In genomic region chrX:71912156-71912555, GRCh38 we compare ENCODE assay signal across 1 cellular context.
TF ChIP-seq lines count a peak whose summit lies in the region.

No MANE protein-coding gene starts in this region.

TF ChIP-seq in H1, 55 proteins besides CTCF, POLR2A, EP300 and RAD21 (continued from another document):
- TF ChIP-seq, protein P1, sequence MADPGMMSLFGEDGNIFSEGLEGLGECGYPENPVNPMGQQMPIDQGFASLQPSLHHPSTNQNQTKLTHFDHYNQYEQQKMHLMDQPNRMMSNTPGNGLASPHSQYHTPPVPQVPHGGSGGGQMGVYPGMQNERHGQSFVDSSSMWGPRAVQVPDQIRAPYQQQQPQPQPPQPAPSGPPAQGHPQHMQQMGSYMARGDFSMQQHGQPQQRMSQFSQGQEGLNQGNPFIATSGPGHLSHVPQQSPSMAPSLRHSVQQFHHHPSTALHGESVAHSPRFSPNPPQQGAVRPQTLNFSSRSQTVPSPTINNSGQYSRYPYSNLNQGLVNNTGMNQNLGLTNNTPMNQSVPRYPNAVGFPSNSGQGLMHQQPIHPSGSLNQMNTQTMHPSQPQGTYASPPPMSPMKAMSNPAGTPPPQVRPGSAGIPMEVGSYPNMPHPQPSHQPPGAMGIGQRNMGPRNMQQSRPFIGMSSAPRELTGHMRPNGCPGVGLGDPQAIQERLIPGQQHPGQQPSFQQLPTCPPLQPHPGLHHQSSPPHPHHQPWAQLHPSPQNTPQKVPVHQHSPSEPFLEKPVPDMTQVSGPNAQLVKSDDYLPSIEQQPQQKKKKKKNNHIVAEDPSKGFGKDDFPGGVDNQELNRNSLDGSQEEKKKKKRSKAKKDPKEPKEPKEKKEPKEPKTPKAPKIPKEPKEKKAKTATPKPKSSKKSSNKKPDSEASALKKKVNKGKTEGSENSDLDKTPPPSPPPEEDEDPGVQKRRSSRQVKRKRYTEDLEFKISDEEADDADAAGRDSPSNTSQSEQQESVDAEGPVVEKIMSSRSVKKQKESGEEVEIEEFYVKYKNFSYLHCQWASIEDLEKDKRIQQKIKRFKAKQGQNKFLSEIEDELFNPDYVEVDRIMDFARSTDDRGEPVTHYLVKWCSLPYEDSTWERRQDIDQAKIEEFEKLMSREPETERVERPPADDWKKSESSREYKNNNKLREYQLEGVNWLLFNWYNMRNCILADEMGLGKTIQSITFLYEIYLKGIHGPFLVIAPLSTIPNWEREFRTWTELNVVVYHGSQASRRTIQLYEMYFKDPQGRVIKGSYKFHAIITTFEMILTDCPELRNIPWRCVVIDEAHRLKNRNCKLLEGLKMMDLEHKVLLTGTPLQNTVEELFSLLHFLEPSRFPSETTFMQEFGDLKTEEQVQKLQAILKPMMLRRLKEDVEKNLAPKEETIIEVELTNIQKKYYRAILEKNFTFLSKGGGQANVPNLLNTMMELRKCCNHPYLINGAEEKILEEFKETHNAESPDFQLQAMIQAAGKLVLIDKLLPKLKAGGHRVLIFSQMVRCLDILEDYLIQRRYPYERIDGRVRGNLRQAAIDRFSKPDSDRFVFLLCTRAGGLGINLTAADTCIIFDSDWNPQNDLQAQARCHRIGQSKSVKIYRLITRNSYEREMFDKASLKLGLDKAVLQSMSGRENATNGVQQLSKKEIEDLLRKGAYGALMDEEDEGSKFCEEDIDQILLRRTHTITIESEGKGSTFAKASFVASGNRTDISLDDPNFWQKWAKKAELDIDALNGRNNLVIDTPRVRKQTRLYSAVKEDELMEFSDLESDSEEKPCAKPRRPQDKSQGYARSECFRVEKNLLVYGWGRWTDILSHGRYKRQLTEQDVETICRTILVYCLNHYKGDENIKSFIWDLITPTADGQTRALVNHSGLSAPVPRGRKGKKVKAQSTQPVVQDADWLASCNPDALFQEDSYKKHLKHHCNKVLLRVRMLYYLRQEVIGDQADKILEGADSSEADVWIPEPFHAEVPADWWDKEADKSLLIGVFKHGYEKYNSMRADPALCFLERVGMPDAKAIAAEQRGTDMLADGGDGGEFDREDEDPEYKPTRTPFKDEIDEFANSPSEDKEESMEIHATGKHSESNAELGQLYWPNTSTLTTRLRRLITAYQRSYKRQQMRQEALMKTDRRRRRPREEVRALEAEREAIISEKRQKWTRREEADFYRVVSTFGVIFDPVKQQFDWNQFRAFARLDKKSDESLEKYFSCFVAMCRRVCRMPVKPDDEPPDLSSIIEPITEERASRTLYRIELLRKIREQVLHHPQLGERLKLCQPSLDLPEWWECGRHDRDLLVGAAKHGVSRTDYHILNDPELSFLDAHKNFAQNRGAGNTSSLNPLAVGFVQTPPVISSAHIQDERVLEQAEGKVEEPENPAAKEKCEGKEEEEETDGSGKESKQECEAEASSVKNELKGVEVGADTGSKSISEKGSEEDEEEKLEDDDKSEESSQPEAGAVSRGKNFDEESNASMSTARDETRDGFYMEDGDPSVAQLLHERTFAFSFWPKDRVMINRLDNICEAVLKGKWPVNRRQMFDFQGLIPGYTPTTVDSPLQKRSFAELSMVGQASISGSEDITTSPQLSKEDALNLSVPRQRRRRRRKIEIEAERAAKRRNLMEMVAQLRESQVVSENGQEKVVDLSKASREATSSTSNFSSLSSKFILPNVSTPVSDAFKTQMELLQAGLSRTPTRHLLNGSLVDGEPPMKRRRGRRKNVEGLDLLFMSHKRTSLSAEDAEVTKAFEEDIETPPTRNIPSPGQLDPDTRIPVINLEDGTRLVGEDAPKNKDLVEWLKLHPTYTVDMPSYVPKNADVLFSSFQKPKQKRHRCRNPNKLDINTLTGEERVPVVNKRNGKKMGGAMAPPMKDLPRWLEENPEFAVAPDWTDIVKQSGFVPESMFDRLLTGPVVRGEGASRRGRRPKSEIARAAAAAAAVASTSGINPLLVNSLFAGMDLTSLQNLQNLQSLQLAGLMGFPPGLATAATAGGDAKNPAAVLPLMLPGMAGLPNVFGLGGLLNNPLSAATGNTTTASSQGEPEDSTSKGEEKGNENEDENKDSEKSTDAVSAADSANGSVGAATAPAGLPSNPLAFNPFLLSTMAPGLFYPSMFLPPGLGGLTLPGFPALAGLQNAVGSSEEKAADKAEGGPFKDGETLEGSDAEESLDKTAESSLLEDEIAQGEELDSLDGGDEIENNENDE (IDR thresholded peaks at IDR 0.05; ENCODE audit: insufficient replicate concordance, low read length), result no peak
- TF ChIP-seq, protein P2, sequence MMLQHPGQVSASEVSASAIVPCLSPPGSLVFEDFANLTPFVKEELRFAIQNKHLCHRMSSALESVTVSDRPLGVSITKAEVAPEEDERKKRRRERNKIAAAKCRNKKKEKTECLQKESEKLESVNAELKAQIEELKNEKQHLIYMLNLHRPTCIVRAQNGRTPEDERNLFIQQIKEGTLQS (IDR thresholded peaks at IDR 0.05; ENCODE audit: insufficient read depth, low read depth, low read length), result no peak
- TF ChIP-seq HDAC2 (IDR thresholded peaks at IDR 0.05; ENCODE audit: borderline replicate concordance in 1 of 2, low read depth in 2 of 2, low read length in 2 of 2), result no peak
- no peak for TF ChIP-seq EGR1 (IDR thresholded peaks at IDR 0.05; ENCODE audit: borderline replicate concordance, low read depth, low read length)
- TF ChIP-seq SIRT6 (IDR thresholded peaks at IDR 0.05; ENCODE audit: low read length), result no peak
- TF ChIP-seq, protein P3, sequence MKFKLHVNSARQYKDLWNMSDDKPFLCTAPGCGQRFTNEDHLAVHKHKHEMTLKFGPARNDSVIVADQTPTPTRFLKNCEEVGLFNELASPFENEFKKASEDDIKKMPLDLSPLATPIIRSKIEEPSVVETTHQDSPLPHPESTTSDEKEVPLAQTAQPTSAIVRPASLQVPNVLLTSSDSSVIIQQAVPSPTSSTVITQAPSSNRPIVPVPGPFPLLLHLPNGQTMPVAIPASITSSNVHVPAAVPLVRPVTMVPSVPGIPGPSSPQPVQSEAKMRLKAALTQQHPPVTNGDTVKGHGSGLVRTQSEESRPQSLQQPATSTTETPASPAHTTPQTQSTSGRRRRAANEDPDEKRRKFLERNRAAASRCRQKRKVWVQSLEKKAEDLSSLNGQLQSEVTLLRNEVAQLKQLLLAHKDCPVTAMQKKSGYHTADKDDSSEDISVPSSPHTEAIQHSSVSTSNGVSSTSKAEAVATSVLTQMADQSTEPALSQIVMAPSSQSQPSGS (IDR thresholded peaks at IDR 0.05; ENCODE audit: low read length), result no peak
- TF ChIP-seq TAF7 (optimal IDR thresholded peaks at IDR 0.05; ENCODE audit: borderline replicate concordance, low read depth, low read length), result no peak
- no peak for TF ChIP-seq RXRA (IDR thresholded peaks at IDR 0.05; ENCODE audit: insufficient read depth, low read depth, low read length)
- no peak for TF ChIP-seq NANOG (IDR thresholded peaks at IDR 0.05; ENCODE audit: insufficient read depth, low read depth, low read length, poor library complexity, severe bottlenecking)
- TF ChIP-seq CHD2 (IDR thresholded peaks at IDR 0.05; ENCODE audit: low read length), result no peak
- no peak for TF ChIP-seq BRCA1 (IDR thresholded peaks at IDR 0.05; ENCODE audit: low read depth, low read length)
- TF ChIP-seq E2F6 (IDR thresholded peaks at IDR 0.05), result no peak
- TF ChIP-seq, protein P4, sequence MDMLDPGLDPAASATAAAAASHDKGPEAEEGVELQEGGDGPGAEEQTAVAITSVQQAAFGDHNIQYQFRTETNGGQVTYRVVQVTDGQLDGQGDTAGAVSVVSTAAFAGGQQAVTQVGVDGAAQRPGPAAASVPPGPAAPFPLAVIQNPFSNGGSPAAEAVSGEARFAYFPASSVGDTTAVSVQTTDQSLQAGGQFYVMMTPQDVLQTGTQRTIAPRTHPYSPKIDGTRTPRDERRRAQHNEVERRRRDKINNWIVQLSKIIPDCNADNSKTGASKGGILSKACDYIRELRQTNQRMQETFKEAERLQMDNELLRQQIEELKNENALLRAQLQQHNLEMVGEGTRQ (IDR thresholded peaks at IDR 0.05; ENCODE audit: low read length), result no peak
TF ChIP-seq in H1: peak in this region for 0.
